Comparison of ENCODE assay signal across 1 cellular context in genomic region chr4:107772269-107772668, GRCh38. TPM values are rescaled to one million over a fixed set of nuclear protein-coding genes. Genes with fewer than 3 reads are reported as not detected.
"Had no signal": no experiment of that assay in that cellular context is flagged by ENCODE, and none has a peak within 500 bp of the region (broad histone marks: within the 10 kb centered on the region; RNA-seq: fewer than 3 reads in every experiment).

No MANE protein-coding gene starts in this region.

RNA-seq across cellular contexts. Expression of gene SGMS2, which starts 52.5 kb away (rescaled TPM):
- total RNA-seq: OCI-LY7 had no signal
